8 cellular contexts compared by ENCODE assay signal in the genomic region with DNA sequence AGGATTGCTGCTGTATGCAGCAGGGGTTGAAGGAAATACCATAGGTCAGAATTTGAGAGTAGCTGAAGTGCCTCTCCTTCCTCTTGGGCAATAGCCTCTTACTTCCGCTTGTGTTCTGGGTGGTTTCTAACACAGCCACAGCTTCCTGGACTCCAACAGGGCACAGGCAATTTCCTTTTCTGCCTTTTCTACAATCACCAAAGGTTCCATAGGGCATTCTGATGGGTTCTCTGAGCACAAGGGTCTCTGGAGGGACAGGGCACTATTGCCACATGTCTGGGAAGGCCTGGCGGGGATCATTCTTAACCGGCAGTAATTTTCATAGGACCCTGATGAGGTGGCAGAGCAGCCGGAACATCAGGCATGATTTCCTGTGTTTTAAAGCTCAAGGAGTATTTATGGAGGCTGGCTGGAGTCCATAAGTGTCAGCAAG. TPM values are rescaled to one million over a fixed set of nuclear protein-coding genes. Genes with fewer than 3 reads are reported as not detected.
DNase-seq lines count a peak whose midpoint lies in the region; ATAC-seq and TF ChIP-seq lines count a peak whose summit lies in the region.

No MANE protein-coding gene starts in this region.

- no peak for TF ChIP-seq CTCF in DOHH2 (IDR thresholded peaks at IDR 0.05; ENCODE audit: low read depth, low read length, poor library complexity, severe bottlenecking)
- no peak for TF ChIP-seq CTCF in Loucy (conservative IDR thresholded peaks at IDR 0.05; ENCODE audit: low read length)
- no peak for TF ChIP-seq CTCF in type B pancreatic cell (conservative IDR thresholded peaks at IDR 0.05)
- no peak for TF ChIP-seq CTCF in chondrocyte (IDR thresholded peaks at IDR 0.05)

- H3K4me1 Mint-ChIP-seq in type B pancreatic cell (ENCODE audit: unreplicated experiment) = peaks cover 23% of the 10 kb centered on the region
- peaks cover 22% of the 10 kb centered on the region for H3K4me1 Mint-ChIP-seq in chondrocyte (ENCODE audit: low read depth)

- H3K27me3 ChIP-seq in DOHH2 (ENCODE audit: control insufficient read depth, low read length) (no peaks in the 10 kb centered on the region), Loucy (ENCODE audit: insufficient read depth, low read length, poor library complexity, severe bottlenecking) (no peaks in the 10 kb centered on the region)

- H3K27me3 Mint-ChIP-seq in type B pancreatic cell (no peaks in the 10 kb centered on the region), chondrocyte (ENCODE audit: low read depth) (no peaks in the 10 kb centered on the region)

- H3K4me1 ChIP-seq in DOHH2 (ENCODE audit: control insufficient read depth, low read length) = peaks cover 30% of the 10 kb centered on the region
- H3K4me1 ChIP-seq in Loucy (ENCODE audit: insufficient read depth, low read length, poor library complexity, severe bottlenecking) = peaks cover 38% of the 10 kb centered on the region

- peak overlapping the region; percentile 65 for H3K4me3 ChIP-seq in DOHH2 (ENCODE audit: low read length)
- peak overlapping the region; percentile 65 for H3K4me3 ChIP-seq in Loucy (ENCODE audit: low read length, poor library complexity, severe bottlenecking)

- H3K9me2 ChIP-seq in DOHH2 (replicated peaks; ENCODE audit: control insufficient read depth, low read length) (no peaks in the 10 kb centered on the region), Loucy (replicated peaks; ENCODE audit: low read depth, low read length) (no peaks in the 10 kb centered on the region)

- H3K4me3 Mint-ChIP-seq in type B pancreatic cell (no peak overlapping the region), chondrocyte (ENCODE audit: unreplicated experiment) (no peak overlapping the region)

- ATAC-seq in left colon = peak; percentile 99

- H3K36me3 ChIP-seq in DOHH2 (ENCODE audit: control insufficient read depth, low read length) = no peaks in the 10 kb centered on the region
- H3K36me3 ChIP-seq in Loucy (ENCODE audit: insufficient read depth, low read length) = no peaks in the 10 kb centered on the region

- 0 out of 2 replicates have a peak overlapping the region, but pooled peaks have one; percentile 0 for H2AFZ ChIP-seq in Loucy (ENCODE audit: low read length)

- DNase-seq in activated gamma-delta T cell treated with anti-CD3 and anti-CD28 coated beads, Interleukin-2, amount 50 U/mL, for 16 hours (ENCODE audit: low read depth) = peak; percentile 38
- peak; percentile 30 to 43 for DNase-seq in left colon
- DNase-seq in type B pancreatic cell (ENCODE audit: extremely low spot score, unreplicated experiment) = no peak
- DNase-seq in ecto neural progenitor cell (ENCODE audit: low spot score) = no peak
- DNase-seq in chondrocyte (ENCODE audit: low spot score) = no peak
- no peak for DNase-seq in cortex of kidney (lab: John Stamatoyannopoulos, UW)

- no peaks in the 10 kb centered on the region for H3K9me3 Mint-ChIP-seq in type B pancreatic cell
- no peaks in the 10 kb centered on the region for H3K9me3 Mint-ChIP-seq in chondrocyte (ENCODE audit: low read depth)

- H3K79me2 ChIP-seq in DOHH2 (ENCODE audit: control insufficient read depth, low read length) = no peaks in the 10 kb centered on the region
- H3K79me2 ChIP-seq in Loucy (ENCODE audit: insufficient read depth, low read length) = no peaks in the 10 kb centered on the region

- intact Hi-C loops in left colon (cut with DNase I, micrococcal nuclease) = no loop called here

- peak overlapping the region; percentile 39; the same call in 1 of the 2 replicates for H3K27ac ChIP-seq in DOHH2 (ENCODE audit: low read depth, low read length)

- H3K36me3 Mint-ChIP-seq in type B pancreatic cell (no peaks in the 10 kb centered on the region), chondrocyte (ENCODE audit: low read depth) (no peaks in the 10 kb centered on the region)

- H3K9me3 ChIP-seq in DOHH2 (ENCODE audit: control insufficient read depth, insufficient read depth, low read length) (no peaks in the 10 kb centered on the region), Loucy (ENCODE audit: insufficient read depth, low read depth, low read length) (no peaks in the 10 kb centered on the region)

- H4K20me1 ChIP-seq in DOHH2 (ENCODE audit: control insufficient read depth, insufficient read depth, low read depth, low read length) (no peaks in the 10 kb centered on the region), Loucy (ENCODE audit: insufficient read depth, low read length, poor library complexity, severe bottlenecking) (no peaks in the 10 kb centered on the region)

- H3K27ac Mint-ChIP-seq in type B pancreatic cell = peak overlapping the region; percentile 39
- no peak overlapping the region for H3K27ac Mint-ChIP-seq in chondrocyte (ENCODE audit: unreplicated experiment)

- H3K4me2 ChIP-seq in DOHH2 (ENCODE audit: low read length) = peak overlapping the region; percentile 74
- H3K4me2 ChIP-seq in Loucy (ENCODE audit: low read depth, low read length, poor library complexity, severe bottlenecking) = peak overlapping the region; percentile 74

- peaks cover 2% of the 10 kb centered on the region for H3F3A ChIP-seq in DOHH2 (ENCODE audit: control insufficient read depth, insufficient read depth)
- H3F3A ChIP-seq in Loucy (ENCODE audit: low read depth) = no peaks in the 10 kb centered on the region; the same call in 1 of the 2 replicates

- H3K9ac ChIP-seq in Loucy (ENCODE audit: low read depth, low read length, poor library complexity, severe bottlenecking) = peak overlapping the region; percentile 69

RNA-seq across cellular contexts. Expression of a gene that starts 5.5 kb away (rescaled TPM):
- total RNA-seq in left colon (10 to 100 TPM; 12.3 to 16.7 TPM), type B pancreatic cell (ENCODE audit: low replicate concordance) (38.0 and 38.6 TPM in 2 replicates), chondrocyte (19.8 to 25.5 TPM (median 23.8 TPM) in 3 replicates)

RNA-seq across cellular contexts. Expression of a gene that starts 31.5 kb away (rescaled TPM):
- total RNA-seq in left colon (not detected), type B pancreatic cell (ENCODE audit: low replicate concordance) (0.40 TPM in 1 of 2 replicates, not detected in the other), chondrocyte (0.36 TPM in 1 of 3 replicates, not detected in the others)

RNA-seq across cellular contexts. Expression of a gene that starts 38.9 kb away (rescaled TPM):
- total RNA-seq in left colon = under 1 TPM; 0.06 to 0.11 TPM
- total RNA-seq in type B pancreatic cell (ENCODE audit: low replicate concordance) = 1.1 and 13.5 TPM in 2 replicates
- total RNA-seq in chondrocyte = 0.17 to 0.29 TPM (median 0.18 TPM) in 3 replicates

RNA-seq across cellular contexts. Expression of a gene that starts 49.5 kb away (rescaled TPM):
- total RNA-seq in left colon (1 to 10 TPM; 7.0 to 7.4 TPM), type B pancreatic cell (ENCODE audit: low replicate concordance) (45.0 and 70.7 TPM in 2 replicates), chondrocyte (31.8 to 33.6 TPM (median 32.1 TPM) in 3 replicates)

Comparison
In these comparisons a context has a peak if more than half of its experiments do, and no peak if none do; other contexts are left out.
1. DNase-seq: peak in activated gamma-delta T cell treated with anti-CD3 and anti-CD28 coated beads, Interleukin-2, amount 50 U/mL, for 16 hours (single experiment) and left colon (2 of 2); none in type B pancreatic cell (single experiment), ecto neural progenitor cell (single experiment), chondrocyte (single experiment) and cortex of kidney (single experiment).